Comparison of ENCODE assay signal across 14 cellular contexts in the genomic region with DNA sequence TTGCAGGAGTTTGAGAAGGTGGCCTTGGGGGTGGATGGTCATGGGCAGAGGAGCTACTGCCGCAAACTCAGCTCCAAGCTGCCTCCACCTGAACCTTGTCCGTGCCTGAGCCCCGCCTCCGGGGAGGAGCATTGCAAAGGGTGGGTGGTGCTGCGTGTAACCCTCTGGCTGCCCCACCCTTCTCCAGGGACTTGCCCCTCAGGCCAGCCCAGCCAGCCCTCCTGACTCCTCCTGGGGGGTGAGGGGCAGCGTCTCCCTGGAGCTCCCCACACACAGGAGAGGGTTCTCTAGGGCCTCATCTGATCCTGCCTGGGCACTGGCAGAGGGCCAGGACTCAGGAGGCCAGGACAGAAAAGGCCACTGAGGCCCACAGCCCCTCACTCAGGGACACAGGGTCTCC. TPM values are rescaled to one million over a fixed set of nuclear protein-coding genes. Genes with fewer than 3 reads are reported as not detected.
"Had no signal": no experiment of that assay in that cellular context is flagged by ENCODE, and none has a peak within 500 bp of the region (broad histone marks: within the 10 kb centered on the region; RNA-seq: fewer than 3 reads in every experiment).

No MANE protein-coding gene starts in this region.

- H3K4me1 Mint-ChIP-seq: activated CD4-positive, alpha-beta T cell treated with anti-CD3 and anti-CD28 coated beads, Interleukin-2, amount 10 ng/mL, durations not matched to agents 7 days and 5 days; activated naive CD8-positive, alpha-beta T cell treated with anti-CD3 and anti-CD28 coated beads, Interleukin-2, amount 10 ng/mL, durations not matched to agents 7 days and 5 days; naive B cell had no signal

- DNase-seq: foreskin keratinocyte; naive B cell; sigmoid colon; stimulated activated naive B cell treated with anti-CD40 and anti-IgM and Interleukin-4, amounts not matched to agents 10 μg/mL and 1 μg/mL and 100 μg/mL, for 72 hours had no signal

- H3K9me3 ChIP-seq: heart left ventricle, mucosa of descending colon, pancreas, sigmoid colon, thyroid gland had no signal

- H3K4me3 Mint-ChIP-seq: activated CD4-positive, alpha-beta T cell treated with anti-CD3 and anti-CD28 coated beads, Interleukin-2, amount 10 ng/mL, durations not matched to agents 7 days and 5 days; activated CD8-positive, alpha-beta T cell treated with anti-CD3 and anti-CD28 coated beads, Interleukin-2, amount 10 ng/mL, durations not matched to agents 7 days and 5 days; activated naive CD8-positive, alpha-beta T cell treated with anti-CD3 and anti-CD28 coated beads, Interleukin-2, amount 10 ng/mL, durations not matched to agents 7 days and 5 days; activated T-cell treated with anti-CD3 and anti-CD28 coated beads, Interleukin-2, amount 50 U/mL, for 24 hours; naive B cell; stimulated activated naive B cell treated with anti-CD40 and anti-IgM and Interleukin-4, amounts not matched to agents 10 μg/mL and 1 μg/mL and 100 μg/mL, for 72 hours had no signal

- H3K27ac Mint-ChIP-seq: activated CD4-positive, alpha-beta T cell treated with anti-CD3 and anti-CD28 coated beads, Interleukin-2, amount 10 ng/mL, durations not matched to agents 7 days and 5 days; activated CD8-positive, alpha-beta T cell treated with anti-CD3 and anti-CD28 coated beads, Interleukin-2, amount 10 ng/mL, durations not matched to agents 7 days and 5 days; activated naive CD8-positive, alpha-beta T cell treated with anti-CD3 and anti-CD28 coated beads, Interleukin-2, amount 10 ng/mL, durations not matched to agents 7 days and 5 days; activated T-cell treated with anti-CD3 and anti-CD28 coated beads, Interleukin-2, amount 50 U/mL, for 24 hours; activated T-helper 2 cell treated with anti-CD3 and anti-CD28 coated beads, Interferon-gamma antibody, Interleukin-2, Interleukin-4, amounts not matched to agents 10 μg/mL and 5 μg/mL and 100 μg/mL, durations not matched to agents 14 hours and 24 hours and 36 hours; naive B cell; stimulated activated naive B cell treated with anti-CD40 and anti-IgM and Interleukin-4, amounts not matched to agents 10 μg/mL and 1 μg/mL and 100 μg/mL, for 72 hours had no signal

- H3K9me3 Mint-ChIP-seq: activated CD4-positive, alpha-beta T cell treated with anti-CD3 and anti-CD28 coated beads, Interleukin-2, amount 10 ng/mL, durations not matched to agents 7 days and 5 days; activated naive CD8-positive, alpha-beta T cell treated with anti-CD3 and anti-CD28 coated beads, Interleukin-2, amount 10 ng/mL, durations not matched to agents 7 days and 5 days; activated T-cell treated with anti-CD3 and anti-CD28 coated beads, Interleukin-2, amount 50 U/mL, for 24 hours; activated T-helper 2 cell treated with anti-CD3 and anti-CD28 coated beads, Interferon-gamma antibody, Interleukin-2, Interleukin-4, amounts not matched to agents 10 μg/mL and 5 μg/mL and 100 μg/mL, durations not matched to agents 14 hours and 24 hours and 36 hours; naive B cell; stimulated activated naive B cell treated with anti-CD40 and anti-IgM and Interleukin-4, amounts not matched to agents 10 μg/mL and 1 μg/mL and 100 μg/mL, for 72 hours had no signal

- H3K36me3 ChIP-seq: cardiac muscle cell, heart left ventricle, pancreas, sigmoid colon, thyroid gland had no signal

- H3K27me3 ChIP-seq: cardiac muscle cell, foreskin keratinocyte, pancreas, thyroid gland had no signal

- H3K27me3 Mint-ChIP-seq: activated CD4-positive, alpha-beta T cell treated with anti-CD3 and anti-CD28 coated beads, Interleukin-2, amount 10 ng/mL, durations not matched to agents 7 days and 5 days; activated naive CD8-positive, alpha-beta T cell treated with anti-CD3 and anti-CD28 coated beads, Interleukin-2, amount 10 ng/mL, durations not matched to agents 7 days and 5 days had no signal

- H3K36me3 Mint-ChIP-seq: activated naive CD8-positive, alpha-beta T cell treated with anti-CD3 and anti-CD28 coated beads, Interleukin-2, amount 10 ng/mL, durations not matched to agents 7 days and 5 days; naive B cell; stimulated activated naive B cell treated with anti-CD40 and anti-IgM and Interleukin-4, amounts not matched to agents 10 μg/mL and 1 μg/mL and 100 μg/mL, for 72 hours had no signal

- H3K4me1 ChIP-seq: foreskin keratinocyte, heart left ventricle, thyroid gland had no signal

- H3K4me3 ChIP-seq: cardiac muscle cell, heart left ventricle, mucosa of descending colon, pancreas, sigmoid colon, thyroid gland had no signal

RNA-seq across cellular contexts. Expression of gene BRSK2, which starts 12.6 kb away (rescaled TPM):
- total RNA-seq: activated CD4-positive, alpha-beta T cell treated with anti-CD3 and anti-CD28 coated beads, Interleukin-2, amount 10 ng/mL, durations not matched to agents 7 days and 5 days had no signal
